In the genomic region with DNA sequence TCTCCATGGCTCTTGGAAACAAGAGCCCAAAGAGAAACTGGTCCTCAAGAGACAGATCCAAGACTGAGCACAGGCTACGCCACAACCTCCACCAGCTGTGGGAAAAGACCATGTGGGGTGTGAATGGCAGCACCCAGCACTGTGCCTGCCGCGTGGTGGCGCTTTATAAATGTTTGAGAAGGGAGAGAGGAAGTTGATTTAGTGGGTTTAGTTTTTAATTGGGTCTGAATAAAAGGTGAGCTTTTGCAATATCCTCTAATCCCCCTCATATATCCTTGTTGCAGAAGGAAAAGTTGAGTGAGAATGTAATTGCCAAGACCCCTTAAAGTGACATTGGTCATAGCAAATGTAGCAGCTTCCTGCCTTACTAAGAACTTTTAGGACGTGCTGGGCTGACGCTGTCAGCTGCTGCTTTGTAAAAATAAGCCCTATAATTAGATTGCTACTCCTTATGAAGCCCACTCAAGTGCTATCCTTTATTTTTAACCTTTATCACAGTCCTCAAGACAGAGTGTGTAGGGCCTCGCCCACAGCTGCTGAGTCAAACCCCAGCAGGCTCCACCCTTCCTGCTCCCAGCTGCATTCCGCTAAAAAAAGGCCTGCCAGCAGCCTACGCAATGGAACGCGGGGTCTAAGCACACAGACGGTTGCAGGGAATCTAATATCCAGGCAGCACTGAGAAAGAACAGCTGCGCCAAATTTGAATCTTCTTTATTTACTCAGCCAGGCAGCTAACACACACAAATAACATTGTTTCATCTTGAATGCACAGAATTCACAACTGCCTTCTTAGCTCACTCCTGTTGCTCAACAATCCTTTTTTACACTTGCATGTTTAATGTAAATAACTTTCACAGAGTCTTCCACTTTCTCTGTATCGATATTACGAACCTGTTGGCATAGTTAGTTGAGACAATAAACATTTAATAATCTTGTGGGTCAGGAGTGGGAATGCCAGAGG, we compare ENCODE assay signal across 8 cellular contexts. TPM values are rescaled to one million over a fixed set of nuclear protein-coding genes. Genes with fewer than 3 reads are reported as not detected.
DNase-seq lines count a peak whose midpoint lies in the region; ATAC-seq lines count a peak whose summit lies in the region.

No MANE protein-coding gene starts in this region.

- H3K9me3 ChIP-seq in HUES64 (ENCODE audit: insufficient read depth, low read depth, low read length) = no peaks in the 10 kb centered on the region
- no peaks in the 10 kb centered on the region for H3K9me3 ChIP-seq in SK-N-MC (ENCODE audit: low read depth, low read length)

- intact Hi-C loops in cardiac septum (cut with DNase I) (loop anchor here (1.0 to 2.0 kb wide), 3 partner anchors 49 to 395 kb away; a partner anchor contains a TSS), posterior cingulate gyrus (cut with DNase I) (loop anchor here (1.0 to 10.0 kb wide), 5 partner anchors 47 to 785 kb away; a partner anchor contains a TSS)

- H3K4me3 Mint-ChIP-seq in activated naive CD8-positive, alpha-beta T cell treated with anti-CD3 and anti-CD28 coated beads for 36 hours = peak overlapping the region; percentile 49

- peaks cover 24% of the 10 kb centered on the region for H3K4me1 Mint-ChIP-seq in activated naive CD8-positive, alpha-beta T cell treated with anti-CD3 and anti-CD28 coated beads for 36 hours

- no peaks in the 10 kb centered on the region for H3K36me3 Mint-ChIP-seq in activated naive CD8-positive, alpha-beta T cell treated with anti-CD3 and anti-CD28 coated beads for 36 hours

- H3K4me3 ChIP-seq in HUES64 (ENCODE audit: low read length) = peak overlapping the region; percentile 22; the same call in 1 of the 2 replicates
- peak overlapping the region; percentile 70 for H3K4me3 ChIP-seq in SK-N-MC
- H3K4me3 ChIP-seq in urinary bladder (ENCODE audit: low read depth, low read length) = no peak overlapping the region

- H3K36me3 ChIP-seq in HUES64 (ENCODE audit: insufficient read depth, low read length) (no peaks in the 10 kb centered on the region), SK-N-MC (ENCODE audit: insufficient read depth, low read length) (no peaks in the 10 kb centered on the region), urinary bladder (ENCODE audit: insufficient read depth) (no peaks in the 10 kb centered on the region)

- no peaks in the 10 kb centered on the region for H3K9me3 Mint-ChIP-seq in activated naive CD8-positive, alpha-beta T cell treated with anti-CD3 and anti-CD28 coated beads for 36 hours

- peak; percentile 53 for ATAC-seq in GM21367 (IDR thresholded peaks at IDR 0.05; ENCODE audit: unreplicated experiment)

- H3K27me3 Mint-ChIP-seq in activated naive CD8-positive, alpha-beta T cell treated with anti-CD3 and anti-CD28 coated beads for 36 hours = no peaks in the 10 kb centered on the region

- H3K4me1 ChIP-seq in HUES64 (ENCODE audit: insufficient read depth, low read length) = peaks cover 34% of the 10 kb centered on the region
- H3K4me1 ChIP-seq in urinary bladder (ENCODE audit: insufficient read depth) = no peaks in the 10 kb centered on the region

- H3K27ac Mint-ChIP-seq in activated naive CD8-positive, alpha-beta T cell treated with anti-CD3 and anti-CD28 coated beads for 36 hours = peak overlapping the region; percentile 70

- 30% methylated on average over 15 of the region's 15 CpGs for WGBS in HUES64
- WGBS in urinary bladder = 5% methylated on average over 15 of the region's 15 CpGs

- DNase-seq in CMK (ENCODE audit: low read depth) (peak; percentile 67), SK-N-MC (ENCODE audit: low read depth, low spot score) (no peak), cardiac septum (ENCODE audit: low spot score) (peak; percentile 93), posterior cingulate gyrus (peak; percentile 69 to 96 (median 76))
- peak; percentile 66 for DNase-seq in activated naive CD8-positive, alpha-beta T cell treated with anti-CD3 and anti-CD28 coated beads for 36 hours

- no peak overlapping the region for H3K9ac ChIP-seq in HUES64 (ENCODE audit: low read depth, low read length)
- peak overlapping the region; percentile 44 for H3K9ac ChIP-seq in SK-N-MC (ENCODE audit: insufficient read length)

- H3K27me3 ChIP-seq in HUES64 (ENCODE audit: insufficient read depth, low read length) = no peaks in the 10 kb centered on the region

- H3K27ac ChIP-seq in HUES64 (ENCODE audit: low read depth, low read length) (peak overlapping the region; percentile 73), SK-N-MC (peak overlapping the region; percentile 87), urinary bladder (ENCODE audit: low read depth) (peak overlapping the region; percentile 83)

RNA-seq across cellular contexts. Expression of a gene that starts 47.3 kb away (rescaled TPM):
- 380 TPM for polyA plus RNA-seq in HUES64 (2013, experiment 1 of 2)
- 365 TPM for polyA plus RNA-seq in HUES64 (2013, experiment 2 of 2)
- 100 to 1,000 TPM; 168 to 175 TPM for total RNA-seq in activated naive CD8-positive, alpha-beta T cell treated with anti-CD3 and anti-CD28 coated beads for 36 hours
- total RNA-seq in cardiac septum (254 TPM), urinary bladder (141 TPM)
- 216 TPM for polyA plus RNA-seq in urinary bladder
